Comparison of ENCODE assay signal across 10 cellular contexts in the genomic region with DNA sequence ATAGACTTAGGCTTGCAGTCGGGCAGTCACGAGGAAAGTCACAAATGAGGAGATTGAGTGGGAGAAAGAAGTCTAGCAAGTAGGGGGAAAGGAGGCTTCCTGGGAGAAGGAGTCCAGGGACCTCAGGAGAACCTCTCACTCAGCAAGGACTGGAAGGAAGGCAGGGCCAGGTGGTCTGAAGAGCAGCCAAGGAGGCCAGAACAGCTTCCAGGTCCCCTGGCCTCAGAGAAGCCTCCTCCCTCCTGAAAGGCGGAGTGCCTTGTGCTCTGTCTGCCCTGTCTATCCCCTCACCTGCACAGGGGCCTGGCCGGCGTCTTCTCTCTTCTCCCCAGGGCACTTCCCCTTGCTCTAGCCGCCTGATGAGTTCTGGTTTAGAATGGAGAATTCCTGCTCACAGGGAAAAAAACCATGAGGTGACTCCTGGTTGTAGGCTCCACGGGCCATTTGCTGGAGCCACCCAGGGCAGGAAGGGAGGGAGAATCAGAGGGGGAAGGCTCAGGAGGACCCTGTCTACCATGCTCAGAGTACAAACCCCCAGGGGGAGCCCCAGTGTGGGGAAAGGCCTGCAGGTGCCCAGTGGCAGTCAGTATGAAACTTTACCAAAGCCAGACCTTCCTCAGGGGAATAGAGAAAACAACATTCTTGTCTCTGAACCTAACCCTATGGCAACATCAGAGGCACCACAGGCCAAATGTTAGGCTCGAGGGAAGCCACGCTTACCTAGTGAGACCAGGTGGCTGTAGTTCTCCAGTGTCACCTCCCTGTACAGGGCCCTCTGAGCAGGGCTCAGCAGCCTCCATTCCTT. TPM values are rescaled to one million over a fixed set of nuclear protein-coding genes. Genes with fewer than 3 reads are reported as not detected.
DNase-seq lines count a peak whose midpoint lies in the region; ATAC-seq, FAIRE-seq and TF ChIP-seq lines count a peak whose summit lies in the region.
"Had no signal": no experiment of that assay in that cellular context is flagged by ENCODE, and none has a peak within 500 bp of the region (broad histone marks: within the 10 kb centered on the region; RNA-seq: fewer than 3 reads in every experiment).

No MANE protein-coding gene starts in this region.

- FAIRE-seq in small intestine (lab: Jason Lieb, UNC), result no peak

- no peaks in the 10 kb centered on the region for H3K9me3 ChIP-seq in small intestine (ENCODE audit: control insufficient read depth, low read depth)
- H3K9me3 ChIP-seq in hepatocyte (ENCODE audit: low read depth), result no peaks in the 10 kb centered on the region

- H4K20me1 ChIP-seq in hepatocyte (ENCODE audit: insufficient read depth, poor library complexity, severe bottlenecking), result no peaks in the 10 kb centered on the region

- no peaks in the 10 kb centered on the region for H3K79me2 ChIP-seq in hepatocyte

- H3K36me3 ChIP-seq in small intestine (ENCODE audit: control insufficient read depth in 2 of 2, insufficient read depth in 2 of 2, low read length in 2 of 2), result peaks cover 0 to 2% of the 10 kb centered on the region in 2 donors
- no peaks in the 10 kb centered on the region for H3K36me3 ChIP-seq in hepatocyte (replicated peaks; ENCODE audit: insufficient read depth, low read depth)

- H3K4me3 ChIP-seq in small intestine (ENCODE audit: low read depth in 1 of 2, low read length in 2 of 2), result no peak overlapping the region
- H3K4me3 ChIP-seq in hepatocyte, result no peak overlapping the region

- H3K27ac ChIP-seq in small intestine (ENCODE audit: low read depth in 1 of 2, low read length in 1 of 2), result no peak overlapping the region
- H3K27ac ChIP-seq in hepatocyte, result no peak overlapping the region

- no peaks in the 10 kb centered on the region for H3K27me3 Mint-ChIP-seq in chondrocyte (ENCODE audit: low read depth)
- H3K27me3 Mint-ChIP-seq: progenitor cell of endocrine pancreas had no signal

- no peak overlapping the region for H2AFZ ChIP-seq in hepatocyte

- no peaks in the 10 kb centered on the region for H3K27me3 ChIP-seq in small intestine (ENCODE audit: control insufficient read depth in 2 of 2, insufficient read depth in 2 of 2, low read length in 2 of 2)
- H3K27me3 ChIP-seq in hepatocyte, result no peaks in the 10 kb centered on the region

- TF ChIP-seq CTCF in chondrocyte (IDR thresholded peaks at IDR 0.05) (no peak), hepatocyte (IDR thresholded peaks at IDR 0.05; ENCODE audit: poor library complexity) (no peak)

- no peaks in the 10 kb centered on the region for H3K9me3 Mint-ChIP-seq in chondrocyte (ENCODE audit: low read depth)

- H3K9me2 ChIP-seq in hepatocyte (replicated peaks; ENCODE audit: insufficient read depth), result no peaks in the 10 kb centered on the region

- no peak overlapping the region for H3K4me3 Mint-ChIP-seq in chondrocyte (ENCODE audit: unreplicated experiment)

- H3K4me1 Mint-ChIP-seq in chondrocyte (ENCODE audit: low read depth), result no peaks in the 10 kb centered on the region

- peak overlapping the region; percentile 50 for H3K27ac Mint-ChIP-seq in chondrocyte (ENCODE audit: unreplicated experiment)
- H3K27ac Mint-ChIP-seq: progenitor cell of endocrine pancreas had no signal

- H3K4me1 ChIP-seq in small intestine (ENCODE audit: control insufficient read depth in 2 of 2, insufficient read depth in 1 of 2, low read depth in 1 of 2, low read length in 1 of 2) (no peaks in the 10 kb centered on the region), hepatocyte (ENCODE audit: insufficient read depth) (no peaks in the 10 kb centered on the region)

- peaks cover 15% of the 10 kb centered on the region for H3K36me3 Mint-ChIP-seq in chondrocyte (ENCODE audit: low read depth)

- peak; percentile 78 for ATAC-seq in GM18499 (IDR thresholded peaks at IDR 0.05; ENCODE audit: insufficient read depth, unreplicated experiment)
- ATAC-seq in GM21515 (IDR thresholded peaks at IDR 0.05; ENCODE audit: unreplicated experiment), result peak; percentile 63
- ATAC-seq in HG03342 (IDR thresholded peaks at IDR 0.05; ENCODE audit: unreplicated experiment), result peak; percentile 86

- no peak overlapping the region for H3K4me2 ChIP-seq in hepatocyte

- DNase-seq in chondrocyte (ENCODE audit: low spot score), result no peak
- DNase-seq in activated CD4-positive, alpha-beta T cell treated with anti-CD3 and anti-CD28 coated beads for 48 hours, result no peak
- DNase-seq in small intestine, result no peak
- DNase-seq in activated CD4-positive, alpha-beta T cell treated with anti-CD3 and anti-CD28 coated beads, Interleukin-2, amount 50 U/mL, for 4 hours, result no peak
- DNase-seq in hepatocyte (ENCODE audit: low spot score), result no peak
- DNase-seq: stimulated activated naive CD4-positive, alpha-beta T cell treated with Interleukin-2 at 50 U/mL for 16 hours had no signal

- WGBS in small intestine, 3 donors, result 86 to 92% (median 89%) methylated on average over 9 of the region's 9 CpGs
- WGBS in hepatocyte (ENCODE audit: low lambda C conversion rate, missing lambda C conversion rate), result 91% methylated on average over 9 of the region's 9 CpGs

RNA-seq across cellular contexts. Expression of gene ZNF337, which starts 11.2 kb away (rescaled TPM):
- total RNA-seq in chondrocyte (10.7 to 12.0 TPM (median 11.2 TPM) in 3 replicates), hepatocyte (7.7 and 11.3 TPM in 2 replicates)
- polyA plus RNA-seq in small intestine (1 to 10 TPM; 3.8 to 8.3 (median 4.9) TPM), hepatocyte (6.6 and 7.1 TPM in 2 replicates)
